In the genomic region with DNA sequence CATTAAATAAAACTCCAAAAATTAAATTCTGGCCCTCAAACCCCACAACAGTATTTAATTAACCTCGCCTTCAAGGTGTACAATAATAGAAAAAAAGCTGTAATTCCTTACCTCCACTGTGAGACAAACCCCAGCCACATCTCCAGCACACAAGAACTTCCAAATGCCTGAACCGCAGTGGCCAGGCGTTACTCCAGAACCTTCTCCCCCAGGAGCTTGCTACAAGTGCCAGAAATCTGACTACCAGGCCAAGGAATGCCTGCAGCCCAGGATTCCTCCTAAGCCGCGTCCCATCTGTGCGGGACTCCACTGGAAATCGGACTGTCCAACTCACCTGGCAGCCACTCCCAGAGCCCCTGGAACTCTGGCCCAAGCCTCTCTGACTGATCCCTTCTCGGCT, we compare ENCODE assay signal across 8 cellular contexts.
DNase-seq lines count a peak whose midpoint lies in the region; FAIRE-seq and TF ChIP-seq lines count a peak whose summit lies in the region.
"Not testable (repeated sequence)": the region's sequence is repeated elsewhere in the genome, so short reads cannot be mapped to it uniquely, and the experiment has no call there.

No MANE protein-coding gene starts in this region.

- not testable (repeated sequence) for TF ChIP-seq CTCF in Caco-2 (IDR thresholded peaks at IDR 0.05; ENCODE audit: insufficient read depth in 1 of 2, low read depth in 1 of 2, low read length in 1 of 2, severe bottlenecking in 1 of 2, unreplicated experiment in 1 of 2); WERI-Rb-1 (IDR thresholded peaks at IDR 0.05; ENCODE audit: low read depth, low read length); astrocyte (IDR thresholded peaks at IDR 0.05; ENCODE audit: insufficient read depth, low read depth, low read length); H1 (IDR thresholded peaks at IDR 0.05; ENCODE audit: control extremely low read depth in 1 of 3, insufficient read depth in 1 of 3, low read depth in 1 of 3, low read length in 3 of 3); fibroblast of the aortic adventitia (IDR thresholded peaks at IDR 0.05; ENCODE audit: insufficient read depth, low read length); osteoblast (IDR thresholded peaks at IDR 0.05; ENCODE audit: extremely low read depth, low read depth, low read length)

- H3K4me3 Mint-ChIP-seq in Caco-2 (ENCODE audit: unreplicated experiment), result peak overlapping the region; percentile 14
- H3K4me3 Mint-ChIP-seq in astrocyte (ENCODE audit: unreplicated experiment), result not testable (repeated sequence)

- H3K79me2 ChIP-seq in astrocyte (ENCODE audit: insufficient read depth, low read length); H1 (ENCODE audit: control insufficient read depth in 1 of 2, insufficient read depth in 2 of 2, low read length in 2 of 2); osteoblast (ENCODE audit: insufficient read depth, low read length): not testable (repeated sequence)

- not testable (repeated sequence) for H2BK12ac ChIP-seq in H1 (ENCODE audit: low read depth, low read length)

- H3K9ac ChIP-seq in HUES6 (ENCODE audit: low read length), result peak overlapping the region; percentile 93
- not testable (repeated sequence) for H3K9ac ChIP-seq in astrocyte (ENCODE audit: low read length); H1 (replicated peaks in 1 of 4; ENCODE audit: extremely low read depth in 1 of 4, low read depth in 3 of 4, low read length in 3 of 4)

- H4K91ac ChIP-seq in H1 (replicated peaks; ENCODE audit: insufficient read length, low read length), result not testable (repeated sequence)

- DNase-seq in Caco-2; H1 (ENCODE audit: low read depth in 1 of 2, low spot score in 2 of 2); osteoblast (ENCODE audit: insufficient read length, low spot score, missing footprints): not testable (repeated sequence)
- DNase-seq in WERI-Rb-1 (peak; percentile 77), astrocyte (ENCODE audit: low read depth) (peak; percentile 58), fibroblast of the aortic adventitia (ENCODE audit: low read depth) (peak; percentile 68), stromal cell of bone marrow (ENCODE audit: low read depth) (peak; percentile 33)

- not testable (repeated sequence) for TF ChIP-seq POLR2A in H1 (IDR thresholded peaks at IDR 0.05; ENCODE audit: control extremely low read depth in 1 of 2, low read depth in 2 of 2, low read length in 2 of 2)

- H2BK20ac ChIP-seq in H1 (ENCODE audit: low read length), result not testable (repeated sequence)

- not testable (repeated sequence) for H3K9me3 Mint-ChIP-seq in Caco-2 (ENCODE audit: unreplicated experiment); astrocyte (ENCODE audit: unreplicated experiment)

- H3K4me1 ChIP-seq in Caco-2; astrocyte (ENCODE audit: insufficient read depth, low read length); H1 (replicated peaks in 1 of 4; ENCODE audit: control insufficient read depth in 3 of 4, insufficient read depth in 4 of 4, low read length in 3 of 4); osteoblast (ENCODE audit: insufficient read depth, low read length): not testable (repeated sequence)
- peaks cover 58% of the 10 kb centered on the region for H3K4me1 ChIP-seq in HUES6 (ENCODE audit: control insufficient read depth, insufficient read depth, low read length)

- not testable (repeated sequence) for H3K27ac Mint-ChIP-seq in Caco-2 (ENCODE audit: unreplicated experiment); astrocyte (ENCODE audit: unreplicated experiment)

- H4K20me1 ChIP-seq in astrocyte (ENCODE audit: insufficient read depth, low read length); H1 (replicated peaks in 1 of 2; ENCODE audit: control insufficient read depth in 1 of 2, insufficient read depth in 2 of 2, low read length in 2 of 2); osteoblast (ENCODE audit: insufficient read depth, low read length): not testable (repeated sequence)

- H3K27me3 Mint-ChIP-seq in Caco-2 (ENCODE audit: insufficient read depth, unreplicated experiment); astrocyte (ENCODE audit: low read depth, unreplicated experiment): not testable (repeated sequence)

- not testable (repeated sequence) for H3K4me3 ChIP-seq in Caco-2 (ENCODE audit: low read depth, low read length); WERI-Rb-1 (ENCODE audit: low read depth, low read length); astrocyte (ENCODE audit: insufficient read depth, low read depth, low read length); H1 (ENCODE audit: extremely low read depth in 1 of 4, insufficient read depth in 2 of 4, low read depth in 3 of 4, low read length in 4 of 4); fibroblast of the aortic adventitia (ENCODE audit: low read depth, low read length); osteoblast (ENCODE audit: insufficient read depth, low read length)
- peak overlapping the region; percentile 42; the same call in 1 of the 2 replicates for H3K4me3 ChIP-seq in HUES6 (ENCODE audit: low read depth, low read length)

- not testable (repeated sequence) for BruUV-seq in Caco-2 (replicated peaks; lab: Mats Ljungman, UMichigan)

- not testable (repeated sequence) for H3K4me2 ChIP-seq in astrocyte (ENCODE audit: low read length); H1 (ENCODE audit: insufficient read depth in 1 of 2, low read depth in 2 of 2, low read length in 2 of 2)
- peak overlapping the region; percentile 39 for H3K4me2 ChIP-seq in osteoblast (ENCODE audit: insufficient read depth, low read length)

- not testable (repeated sequence) for H4K5ac ChIP-seq in H1 (ENCODE audit: insufficient read length, low read depth, low read length)

- H2AFZ ChIP-seq in astrocyte (ENCODE audit: low read depth, low read length); H1 (ENCODE audit: low read length); osteoblast (ENCODE audit: low read length): not testable (repeated sequence)

- H3K27ac ChIP-seq in HUES6 (ENCODE audit: low read depth, low read length), result peak overlapping the region; percentile 90; the same call in 1 of the 2 replicates
- H3K27ac ChIP-seq in WERI-Rb-1; astrocyte (ENCODE audit: low read depth, low read length); H1 (ENCODE audit: low read depth, low read length); osteoblast (ENCODE audit: low read depth, low read length): not testable (repeated sequence)

- not testable (repeated sequence) for H3K36me3 Mint-ChIP-seq in Caco-2 (ENCODE audit: insufficient read depth, unreplicated experiment); astrocyte (ENCODE audit: low read depth, unreplicated experiment)

- 91% methylated on average over 8 of the region's 8 CpGs; no CpG with 5 or more reads in 1 of the 2 experiments for WGBS in H1 (ENCODE audit: extremely low coverage in 1 of 2, insufficient coverage in 1 of 2, insufficient read length in 1 of 2, insufficient replicate concordance in 2 of 2, low coverage in 1 of 2, low lambda C conversion rate in 2 of 2, missing lambda C conversion rate in 1 of 2), 2 experiments

- not testable (repeated sequence) for H2BK120ac ChIP-seq in H1 (replicated peaks; ENCODE audit: low read depth, low read length)

- H2AK5ac ChIP-seq in H1 (ENCODE audit: low read depth, low read length), result not testable (repeated sequence)

- not testable (repeated sequence) for H2BK15ac ChIP-seq in H1 (ENCODE audit: low read length)

- not testable (repeated sequence) for H3K4ac ChIP-seq in H1 (replicated peaks; ENCODE audit: insufficient read length, low read depth, low read length)

- peak overlapping the region; percentile 35; the same call in 1 of the 2 replicates for H2BK5ac ChIP-seq in H1 (ENCODE audit: low read depth, low read length)

- intact Hi-C loops in Caco-2 (cut with micrococcal nuclease; ENCODE audit: unreplicated experiment), result not testable (repeated sequence)

- not testable (repeated sequence) for TF ChIP-seq EP300 in H1 (IDR thresholded peaks at IDR 0.05; ENCODE audit: borderline replicate concordance in 1 of 2, low read depth in 2 of 2, low read length in 2 of 2)

- not testable (repeated sequence) for H3K14ac ChIP-seq in H1 (ENCODE audit: insufficient read length)

- not testable (repeated sequence) for FAIRE-seq in astrocyte (lab: Jason Lieb, UNC); H1 (lab: Jason Lieb, UNC)

- H3K23me2 ChIP-seq in H1 (ENCODE audit: low read depth, low read length), result not testable (repeated sequence)

- H3K4me1 Mint-ChIP-seq in Caco-2 (ENCODE audit: low read depth, unreplicated experiment), result not testable (repeated sequence)
- peaks cover 13% of the 10 kb centered on the region for H3K4me1 Mint-ChIP-seq in astrocyte (ENCODE audit: low read depth, unreplicated experiment)

- not testable (repeated sequence) for TF ChIP-seq RAD21 in H1 (IDR thresholded peaks at IDR 0.05 in 1 of 2, conservative IDR thresholded peaks at IDR 0.05 in 1 of 2; ENCODE audit: low read depth in 2 of 2, low read length in 2 of 2)

- not testable (repeated sequence) for H3K27me3 ChIP-seq in Caco-2 (replicated peaks; ENCODE audit: control insufficient read depth, insufficient read depth, low read length); HUES6 (ENCODE audit: control insufficient read depth, insufficient read depth, low read length); WERI-Rb-1 (ENCODE audit: insufficient read depth, low read depth, severe bottlenecking); astrocyte (ENCODE audit: insufficient read depth, low read length); H1 (replicated peaks in 1 of 4; ENCODE audit: control insufficient read depth in 3 of 4, extremely low read depth in 1 of 4, insufficient read depth in 3 of 4, low read length in 3 of 4); osteoblast (ENCODE audit: insufficient read depth, low read length)

- not testable (repeated sequence) for H4K8ac ChIP-seq in H1 (ENCODE audit: extremely low read depth, insufficient read depth, low read length)

- not testable (repeated sequence) for H3K18ac ChIP-seq in H1 (ENCODE audit: extremely low read depth, low read length)

- H3K36me3 ChIP-seq in Caco-2 (ENCODE audit: control insufficient read depth, insufficient read depth, low read length); WERI-Rb-1; astrocyte (ENCODE audit: insufficient read depth, low read length); H1 (ENCODE audit: control insufficient read depth in 2 of 4, insufficient read depth in 4 of 4, low read length in 3 of 4); osteoblast (ENCODE audit: insufficient read depth, low read length): not testable (repeated sequence)
- peaks cover 12% of the 10 kb centered on the region; the same call in 1 of the 2 replicates for H3K36me3 ChIP-seq in HUES6 (ENCODE audit: control insufficient read depth, insufficient read depth, low read length)

- H3K56ac ChIP-seq in H1 (replicated peaks; ENCODE audit: insufficient read length, low read depth, low read length), result not testable (repeated sequence)

- not testable (repeated sequence) for H3K23ac ChIP-seq in H1 (ENCODE audit: insufficient read length)

- H3K9me3 ChIP-seq in Caco-2; HUES6 (ENCODE audit: control insufficient read depth, insufficient read depth, low read depth, low read length); WERI-Rb-1 (ENCODE audit: severe bottlenecking); astrocyte (ENCODE audit: insufficient read depth, low read depth, low read length); H1 (ENCODE audit: insufficient read depth in 2 of 2, low read depth in 1 of 2, low read length in 1 of 2); osteoblast (ENCODE audit: low read depth, low read length): not testable (repeated sequence)

- not testable (repeated sequence) for H3K79me1 ChIP-seq in H1 (ENCODE audit: low read depth, low read length)

- POLR2A ChIA-PET in Caco-2 (lab: Charles Lee), result not testable (repeated sequence)
- POLR2A ChIA-PET in H1 (lab: Charles Lee; ENCODE audit: partially characterized antibody), result interaction anchor here (0.9 kb wide), 1 partner anchor 11 kb away, joined by 3 read pairs; no protein-coding TSS in a partner anchor

- CTCF ChIA-PET in Caco-2 (lab: Charles Lee), result not testable (repeated sequence)
- CTCF ChIA-PET in H1 (lab: Charles Lee; ENCODE audit: partially characterized antibody), result interaction anchor here (1.2 to 1.3 kb wide), 2 partner anchors 13 to 50 kb away, joined by 3 read pairs; no protein-coding TSS in a partner anchor
